Comparison of ENCODE assay signal across 19 cellular contexts in the genomic region with DNA sequence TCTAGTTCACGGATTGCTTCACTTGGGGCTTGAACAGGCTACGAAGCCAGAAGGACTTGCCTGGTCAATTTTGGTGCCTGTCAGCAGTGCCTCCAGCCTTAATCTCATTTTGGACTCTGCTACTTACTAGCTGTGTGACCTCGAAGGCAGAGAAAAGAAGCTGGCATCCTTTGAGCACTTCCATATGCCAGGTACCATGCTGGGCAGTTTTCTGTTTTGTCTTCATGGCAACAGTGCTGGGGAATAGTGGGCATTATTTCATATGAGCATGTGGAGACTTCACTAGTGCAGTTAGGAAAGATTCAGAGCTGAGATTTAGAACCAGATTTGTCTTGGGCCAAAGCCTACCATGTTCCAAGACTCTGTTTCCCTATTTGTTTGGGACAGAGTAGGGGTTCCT.
"Had no signal": no experiment of that assay in that cellular context is flagged by ENCODE, and none has a peak within 500 bp of the region (broad histone marks: within the 10 kb centered on the region; RNA-seq: fewer than 3 reads in every experiment).

No MANE protein-coding gene starts in this region.

- H3K9me3 ChIP-seq: MG63 had no signal

- H3K36me3 ChIP-seq: MG63 had no signal

- H3K27me3 ChIP-seq: MG63 had no signal

- DNase-seq: IMR-90, Karpas-422, KG1, MG63, NCI-H1092, NCI-H1105 treated with DMSO at 0.1 percent for 48 hours, NCI-H1417 treated with DMSO at 0.1 percent for 48 hours, NCI-H146, NCI-H1694 treated with DMSO at 0.1 percent for 48 hours, NCI-H1930, NCI-H2081, NCI-H2107, NCI-H2227 treated with DMSO at 0.1 percent for 48 hours, NCI-H446 treated with DMSO at 0.1 percent for 48 hours, NCI-H510A treated with DMSO at 0.1 percent for 48 hours, NCI-H526, Right ventricle myocardium superior, RPMI8226, T-helper 1 cell had no signal

- H3K4me3 ChIP-seq: MG63 had no signal
